Comparison of ENCODE assay signal across 8 cellular contexts in genomic region chr4:137510866-137511265, GRCh38. TPM values are rescaled to one million over a fixed set of nuclear protein-coding genes. Genes with fewer than 3 reads are reported as not detected.
A peak's percentile ranks its signal among the peaks of the same experiment; 100 is the strongest.
DNase-seq lines count a peak whose midpoint lies in the region; ATAC-seq and TF ChIP-seq lines count a peak whose summit lies in the region.

No MANE protein-coding gene starts in this region.

- POLR2A ChIA-PET in PC-3 (lab: Charles Lee; ENCODE audit: unreplicated experiment), result interaction anchor here (0.6 to 1.0 kb wide), 3 partner anchors 22 to 28 kb away, joined by 3 to 5 read pairs (median 5); partner anchors contain the start of gene PCDH18

- DNase-seq in GM23338 (ENCODE audit: low spot score) (peak; percentile 62), PC-3 (peak; percentile 81), foreskin keratinocyte (peak; percentile 51 to 77), smooth muscle cell of the brain vasculature (ENCODE audit: low read depth, low spot score) (peak; percentile 84), NCI-H510A (lab: John Stamatoyannopoulos, UW) (no peak), mesenteric fat pad (ENCODE audit: low spot score) (no peak)

- no peaks in the 10 kb centered on the region for H3K36me3 Mint-ChIP-seq in GM23338 (ENCODE audit: low read depth)

- H3K4me1 ChIP-seq in GM23338 (ENCODE audit: insufficient read depth) (peaks cover 38% of the 10 kb centered on the region), PC-3 (ENCODE audit: insufficient read depth, low read length) (peaks cover 24% of the 10 kb centered on the region), foreskin keratinocyte (peaks cover 3% of the 10 kb centered on the region)

- H3K9ac ChIP-seq in PC-3 (ENCODE audit: low read length), result no peak overlapping the region

- intact Hi-C loops in PC-3 (cut with micrococcal nuclease), result no loop called here

- peak overlapping the region; percentile 22 for H3K4me2 ChIP-seq in GM23338
- peak overlapping the region; percentile 74 for H3K4me2 ChIP-seq in PC-3 (ENCODE audit: low read length)

- CTCF ChIA-PET in PC-3 (lab: Charles Lee), result interaction anchor here (0.7 kb wide), 1 partner anchor 140 kb away, joined by 3 read pairs; no protein-coding TSS in a partner anchor

- BruUV-seq in PC-3 (replicated peaks; lab: Mats Ljungman, UMichigan), result no TSS peak

- TF ChIP-seq CTCF in GM23338 (conservative IDR thresholded peaks at IDR 0.05; ENCODE audit: low read depth in 2 of 2) (no peak), PC-3 (conservative IDR thresholded peaks at IDR 0.05; ENCODE audit: low read depth, low read length) (no peak), foreskin keratinocyte (conservative IDR thresholded peaks at IDR 0.05) (no peak)

- H2AFZ ChIP-seq in GM23338, result no peak overlapping the region
- H2AFZ ChIP-seq in PC-3 (ENCODE audit: low read length), result peak overlapping the region; percentile 23; the same call in 1 of the 2 replicates

- H3K9me3 ChIP-seq in PC-3 (ENCODE audit: low read length), result no peaks in the 10 kb centered on the region

- H3K4me3 ChIP-seq in GM23338 (peak overlapping the region; percentile 9; the same call in 1 of the 2 replicates), PC-3 (ENCODE audit: low read length) (peak overlapping the region; percentile 44)

- no peaks in the 10 kb centered on the region for H3K9me3 Mint-ChIP-seq in GM23338

- H3K36me3 ChIP-seq in GM23338 (ENCODE audit: insufficient read depth) (no peaks in the 10 kb centered on the region), PC-3 (ENCODE audit: low read depth, low read length) (no peaks in the 10 kb centered on the region)

- ATAC-seq in GM23338, result peak; percentile 79
- ATAC-seq in PC-3, result peak; percentile 95
- ATAC-seq in foreskin keratinocyte, result peak; percentile 96
- no peak for ATAC-seq in GM21360 (IDR thresholded peaks at IDR 0.05; ENCODE audit: unreplicated experiment)
- no peak for ATAC-seq in HG03039 (IDR thresholded peaks at IDR 0.05; ENCODE audit: unreplicated experiment)

- no peaks in the 10 kb centered on the region for H4K20me1 ChIP-seq in GM23338 (replicated peaks; ENCODE audit: insufficient read depth)
- H4K20me1 ChIP-seq in PC-3 (ENCODE audit: low read length), result no peaks in the 10 kb centered on the region

- peaks cover 5% of the 10 kb centered on the region for H3K27me3 Mint-ChIP-seq in GM23338 (ENCODE audit: insufficient read depth, low read depth, poor library complexity)

- H3K4me3 Mint-ChIP-seq in GM23338, result peak overlapping the region; percentile 13; the same call in 1 of the 3 replicates

- peak overlapping the region; percentile 10 for H3K27ac ChIP-seq in GM23338 (ENCODE audit: low read depth)
- H3K27ac ChIP-seq in PC-3 (ENCODE audit: low read length), result peak overlapping the region; percentile 52
- no peak overlapping the region for H3K27ac ChIP-seq in foreskin keratinocyte

- H3K4me1 Mint-ChIP-seq in GM23338, result peaks cover 28% of the 10 kb centered on the region

- no peaks in the 10 kb centered on the region for H3K79me2 ChIP-seq in GM23338 (replicated peaks; ENCODE audit: insufficient read depth)
- no peaks in the 10 kb centered on the region for H3K79me2 ChIP-seq in PC-3 (ENCODE audit: low read length)

- H3K27me3 ChIP-seq in GM23338 (ENCODE audit: insufficient read depth) (no peaks in the 10 kb centered on the region), PC-3 (ENCODE audit: low read length) (no peaks in the 10 kb centered on the region), foreskin keratinocyte (no peaks in the 10 kb centered on the region)

- H3K9me2 ChIP-seq in GM23338 (ENCODE audit: insufficient read depth), result no peaks in the 10 kb centered on the region
- no peaks in the 10 kb centered on the region for H3K9me2 ChIP-seq in PC-3 (replicated peaks; ENCODE audit: low read length)

- peak overlapping the region; percentile 79 for H3K27ac Mint-ChIP-seq in GM23338

- H3F3A ChIP-seq in GM23338 (replicated peaks; ENCODE audit: low read depth) (no peaks in the 10 kb centered on the region), PC-3 (ENCODE audit: low read length, unreplicated experiment) (no peaks in the 10 kb centered on the region)

TF ChIP-seq in GM23338, 12 proteins besides CTCF, POLR2A, EP300 and RAD21 (continues in another document):
- TF ChIP-seq EZH2phosphoT487 (IDR thresholded peaks at IDR 0.05; ENCODE audit: unreplicated experiment) (no peak), JUNB (IDR thresholded peaks at IDR 0.05; ENCODE audit: unreplicated experiment) (no peak), POLR2AphosphoS5 (IDR thresholded peaks at IDR 0.05; ENCODE audit: low read depth) (no peak), ZNF114 (CRISPR knock-in tag; IDR thresholded peaks at IDR 0.05) (no peak), NANOG (IDR thresholded peaks at IDR 0.05; ENCODE audit: borderline replicate concordance) (peak; percentile 69), EZH2 (IDR thresholded peaks at IDR 0.05; ENCODE audit: low read depth, unreplicated experiment) (no peak), CREB1 (CRISPR knock-in tag; IDR thresholded peaks at IDR 0.05; ENCODE audit: low read depth) (no peak), ZNF331 (CRISPR knock-in tag; IDR thresholded peaks at IDR 0.05; ENCODE audit: low read depth) (no peak), REST (IDR thresholded peaks at IDR 0.05; ENCODE audit: unreplicated experiment) (no peak), STAT1 (IDR thresholded peaks at IDR 0.05; ENCODE audit: unreplicated experiment) (no peak), ETS1 (IDR thresholded peaks at IDR 0.05) (no peak)

RNA-seq across cellular contexts. Expression of gene PCDH18, which starts 21.4 kb away (rescaled TPM):
- total RNA-seq in GM23338 (2014; rRNA removed; shearing (Covaris generic)), result 63.2 and 68.1 TPM in 2 replicates
- polyA plus RNA-seq in GM23338 (2016; fragmentation: Nextera tagmentation; extraction: Ambion mirVana) (17.3 and 19.5 TPM in 2 replicates), foreskin keratinocyte (0.04 and 0.10 TPM in 2 replicates)
- total RNA-seq in PC-3 (2014; rRNA removed) (1.6 and 2.0 TPM in 2 replicates), foreskin keratinocyte (0.28 and 0.48 TPM in 2 replicates), mesenteric fat pad (23.3 TPM)

Comparison
In these comparisons a context has a peak if more than half of its experiments do, and no peak if none do; other contexts are left out.
1. ATAC-seq: peak in GM23338 (single experiment), PC-3 (single experiment) and foreskin keratinocyte (single experiment); none in GM21360 (single experiment) and HG03039 (single experiment).
2. DNase-seq: peak in GM23338 (single experiment), PC-3 (single experiment), foreskin keratinocyte (2 of 2) and smooth muscle cell of the brain vasculature (single experiment); none in NCI-H510A (single experiment) and mesenteric fat pad (single experiment).